Comparison of ENCODE assay signal across 9 cellular contexts in the genomic region with DNA sequence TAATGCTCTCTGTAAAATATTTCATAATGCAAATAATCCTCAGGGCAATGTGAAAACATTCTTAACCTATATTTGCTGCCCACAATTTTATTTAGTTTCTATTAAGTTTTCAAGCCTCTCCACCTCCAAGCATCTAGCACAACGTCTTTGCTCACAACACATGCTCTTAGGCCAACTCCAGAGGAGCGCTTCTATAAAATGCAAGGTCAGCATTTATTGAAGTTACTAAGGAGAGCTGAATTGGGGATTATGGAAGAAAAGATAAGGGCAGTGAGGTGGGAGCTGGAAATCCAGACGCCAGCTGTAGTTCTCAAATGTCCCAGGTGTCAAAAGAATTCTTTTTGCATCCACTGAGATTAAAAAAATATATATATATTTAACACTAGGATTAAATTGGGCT. TPM values are rescaled to one million over a fixed set of nuclear protein-coding genes. Genes with fewer than 3 reads are reported as not detected.
DNase-seq lines count a peak whose midpoint lies in the region; ATAC-seq and TF ChIP-seq lines count a peak whose summit lies in the region.
"Had no signal": no experiment of that assay in that cellular context is flagged by ENCODE, and none has a peak within 500 bp of the region (broad histone marks: within the 10 kb centered on the region; RNA-seq: fewer than 3 reads in every experiment).

No MANE protein-coding gene starts in this region.

- H3K27me3 ChIP-seq in right atrium auricular region (no peaks in the 10 kb centered on the region), ascending aorta (no peaks in the 10 kb centered on the region), aorta (ENCODE audit: control insufficient read depth in 1 of 2, insufficient read depth in 2 of 2, low read length in 1 of 2) (no peaks in the 10 kb centered on the region)

- peak overlapping the region; percentile 46 for H3K4me3 Mint-ChIP-seq in memory B cell

- peak overlapping the region; percentile 99 for H3K27ac Mint-ChIP-seq in memory B cell

- WGBS in aorta, 2 donors, result 64 to 72% methylated on average over 3 of the region's 3 CpGs

- H3K27me3 Mint-ChIP-seq in memory B cell, result no peaks in the 10 kb centered on the region

- ATAC-seq in Right ventricle myocardium inferior (no peak), memory B cell (ENCODE audit: low read depth) (no peak), aorta (ENCODE audit: low FRiP score) (no peak), GM21526 (IDR thresholded peaks at IDR 0.05; ENCODE audit: low FRiP score, unreplicated experiment) (no peak)

- peaks cover 26% of the 10 kb centered on the region for H3K4me1 Mint-ChIP-seq in memory B cell

- H3K36me3 ChIP-seq in right atrium auricular region (no peaks in the 10 kb centered on the region), ascending aorta (peaks cover 5 to 18% of the 10 kb centered on the region in 2 donors), aorta (ENCODE audit: control insufficient read depth in 1 of 2, insufficient read depth in 2 of 2, low read length in 1 of 2) (no peaks in the 10 kb centered on the region)

- no peaks in the 10 kb centered on the region for H3K9me3 ChIP-seq in right atrium auricular region
- peaks cover 0 to 34% of the 10 kb centered on the region in 2 donors for H3K9me3 ChIP-seq in ascending aorta
- H3K9me3 ChIP-seq in aorta (ENCODE audit: control insufficient read depth, low read length), result no peaks in the 10 kb centered on the region

- peak overlapping the region; percentile 81 to 83 for H3K4me3 ChIP-seq in right atrium auricular region
- peak overlapping the region; percentile 87 to 97 for H3K4me3 ChIP-seq in ascending aorta
- peak overlapping the region; percentile 57 to 58 for H3K4me3 ChIP-seq in aorta (ENCODE audit: low read length in 2 of 2)

- H3K36me3 Mint-ChIP-seq in memory B cell, result peaks cover 6% of the 10 kb centered on the region

- DNase-seq in right atrium auricular region (ENCODE audit: low spot score) (no peak), Right ventricle myocardium inferior (ENCODE audit: missing footprints) (no peak), ascending aorta (ENCODE audit: low spot score in 2 of 2) (no peak), memory B cell (ENCODE audit: low spot score in 2 of 2) (no peak), aorta (no peak), NCI-H187 treated with DMSO at 0.1 percent for 48 hours (lab: John Stamatoyannopoulos, UW) (no peak), SK-N-DZ (ENCODE audit: low spot score) (no peak)
- DNase-seq: activated CD4-positive, CD25-positive, alpha-beta regulatory T cell treated with anti-CD3 and anti-CD28 coated beads, Interleukin-2, amount 50 U/mL, for 72 hours had no signal

- TF ChIP-seq CTCF in right atrium auricular region (IDR thresholded peaks at IDR 0.05) (no peak), ascending aorta (IDR thresholded peaks at IDR 0.05) (no peak)

- peaks cover 0 to 19% of the 10 kb centered on the region in 2 donors for H3K4me1 ChIP-seq in right atrium auricular region
- H3K4me1 ChIP-seq in ascending aorta, result peaks cover 4 to 9% of the 10 kb centered on the region in 2 donors
- H3K4me1 ChIP-seq in aorta (ENCODE audit: control insufficient read depth in 1 of 2, insufficient read depth in 2 of 2, low read length in 2 of 2), result peaks cover 0 to 9% of the 10 kb centered on the region in 2 donors

- H3K27ac ChIP-seq in right atrium auricular region (no peak overlapping the region), ascending aorta (no peak overlapping the region), aorta (ENCODE audit: low read depth in 1 of 2, low read length in 2 of 2) (no peak overlapping the region)

- intact Hi-C loops in Right ventricle myocardium inferior (cut with DNase I) (loop anchor here (5.0 kb wide), 2 partner anchors 144 to 324 kb away; a partner anchor contains a TSS), ascending aorta (cut with DNase I) (loop anchor here (10.0 kb wide), 5 partner anchors 187 to 1277 kb away; a partner anchor contains a TSS), aorta (cut with DNase I) (loop anchor here in 1 of 2 donors (5.0 kb wide), 1 partner anchor 144 kb away; a partner anchor contains a TSS)

- peaks cover 3% of the 10 kb centered on the region for H3K9me3 Mint-ChIP-seq in memory B cell

RNA-seq across cellular contexts. Expression of a gene that starts 1.0 kb away (rescaled TPM):
- 10 to 100 TPM in 1 of 2 donors, 1 to 10 TPM in 1; 7.6 to 14.2 TPM for total RNA-seq in right atrium auricular region
- 18.2 TPM for total RNA-seq in Right ventricle myocardium inferior
- total RNA-seq in ascending aorta, result 3.0 TPM
- 10 to 100 TPM; 16.6 to 20.4 TPM for total RNA-seq in aorta
- 1 to 10 TPM; 6.9 to 8.9 TPM for polyA plus RNA-seq in aorta
- 9.2 and 13.9 TPM in 2 replicates for polyA plus RNA-seq in SK-N-DZ (2014; cell fraction: cytosol; rRNA removed)
- polyA plus RNA-seq in SK-N-DZ (2014; cell fraction: nucleus; rRNA removed), result 4.1 and 4.9 TPM in 2 replicates

RNA-seq across cellular contexts. Expression of a gene that starts 1.2 kb away (rescaled TPM):
- 1 to 10 TPM; 6.8 to 9.6 TPM for total RNA-seq in right atrium auricular region
- 15.0 TPM for total RNA-seq in Right ventricle myocardium inferior
- 4.4 TPM for total RNA-seq in ascending aorta
- total RNA-seq in aorta, result 10 to 100 TPM; 11.9 to 15.8 TPM
- polyA plus RNA-seq in aorta, result 1 to 10 TPM; 4.3 to 4.8 TPM
- 20.0 and 27.7 TPM in 2 replicates for polyA plus RNA-seq in SK-N-DZ (2014; cell fraction: cytosol; rRNA removed)
- polyA plus RNA-seq in SK-N-DZ (2014; cell fraction: nucleus; rRNA removed), result 7.7 TPM in 2 replicates

RNA-seq across cellular contexts. Expression of a gene that starts 59.3 kb away (rescaled TPM):
- under 1 TPM in 1 of 2 donors, not detected in 1; 0.41 TPM for total RNA-seq in right atrium auricular region
- total RNA-seq in Right ventricle myocardium inferior, result not detected
- 19.2 TPM for total RNA-seq in ascending aorta
- total RNA-seq in aorta, result under 1 TPM in 1 of 2 donors, not detected in 1; 0.39 TPM
- polyA plus RNA-seq in aorta, result 10 to 100 TPM in 1 of 2 donors, 1 to 10 TPM in 1; 1.2 to 10.0 TPM
- not detected in 2 replicates for polyA plus RNA-seq in SK-N-DZ (2014; cell fraction: cytosol; rRNA removed)
- polyA plus RNA-seq in SK-N-DZ (2014; cell fraction: nucleus; rRNA removed), result not detected in 2 replicates

Comparison
In these comparisons a context has a peak if more than half of its experiments do, and no peak if none do; other contexts are left out.
1. RNA of a gene that starts 59.3 kb away (total RNA-seq): 19.2 TPM in ascending aorta (single experiment); 0.39 TPM in aorta, 0.41 TPM in right atrium auricular region and not detected in Right ventricle myocardium inferior (single experiment); every median in the first group is over 10 times any median in the second.
2. Peak in every context shown above with its lines, with median percentiles within 50 percentile points of each other: H3K4me3 ChIP-seq.